ENCODE assay signal across 1 cellular context in the genomic region with DNA sequence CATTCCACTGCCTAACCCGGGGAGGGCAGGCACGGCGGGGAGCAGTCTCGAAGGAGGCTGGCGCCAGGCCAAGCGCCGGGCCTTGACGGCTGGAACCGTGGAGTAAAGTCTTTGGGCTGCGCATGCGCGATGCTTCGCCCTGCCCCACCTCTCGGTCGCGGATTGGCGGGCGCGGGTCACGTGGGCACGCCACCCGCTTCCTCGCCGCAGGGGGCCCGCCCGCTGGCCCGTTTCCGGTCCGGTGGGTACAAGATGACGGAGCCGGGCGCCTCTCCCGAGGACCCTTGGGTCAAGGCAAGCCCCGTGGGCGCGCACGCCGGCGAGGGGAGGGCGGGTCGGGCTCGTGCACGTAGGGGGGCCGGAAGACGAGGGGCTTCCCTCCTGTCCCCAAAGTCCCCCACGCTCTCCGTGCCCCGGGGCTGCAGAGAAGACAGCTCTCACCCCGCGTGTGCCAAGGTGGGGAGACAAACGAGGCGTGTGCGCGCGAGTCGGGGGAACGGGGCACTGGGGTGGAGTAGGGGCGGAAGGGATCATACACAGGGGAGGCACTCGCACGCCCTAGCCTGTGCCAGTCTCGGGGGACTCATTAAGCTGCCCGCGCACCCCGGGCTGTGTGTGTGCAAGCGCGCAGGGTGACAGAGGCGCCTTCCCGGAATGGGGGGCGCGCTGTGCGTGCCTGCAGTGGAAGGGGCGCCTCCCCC.
TF ChIP-seq lines count a peak whose summit lies in the region.

A gene with protein sequence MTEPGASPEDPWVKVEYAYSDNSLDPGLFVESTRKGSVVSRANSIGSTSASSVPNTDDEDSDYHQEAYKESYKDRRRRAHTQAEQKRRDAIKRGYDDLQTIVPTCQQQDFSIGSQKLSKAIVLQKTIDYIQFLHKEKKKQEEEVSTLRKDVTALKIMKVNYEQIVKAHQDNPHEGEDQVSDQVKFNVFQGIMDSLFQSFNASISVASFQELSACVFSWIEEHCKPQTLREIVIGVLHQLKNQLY (plus strand): TSS at position 228 of the 701 bp plus-strand sequence. CDS start 25 bp downstream, at position 253.

TF ChIP-seq in HepG2, 621 proteins besides CTCF, POLR2A, EP300 and RAD21 (continued from another document and continues in another):
- TF ChIP-seq HNF1A (IDR thresholded peaks at IDR 0.05; ENCODE audit: low read depth) (no peak), HNF1A (CRISPR knock-in tag; IDR thresholded peaks at IDR 0.05; ENCODE audit: borderline replicate concordance) (peak; percentile 88), KDM3A (CRISPR knock-in tag; IDR thresholded peaks at IDR 0.05; ENCODE audit: low read depth) (peak; percentile 17; the same call in 1 of the 2 replicates), USF2 (IDR thresholded peaks at IDR 0.05; ENCODE audit: low read depth, low read length) (peak; percentile 97), USF2 (CRISPR knock-in tag; IDR thresholded peaks at IDR 0.05; ENCODE audit: borderline replicate concordance) (peak; percentile 99), ADNP (CRISPR knock-in tag; IDR thresholded peaks at IDR 0.05) (no peak), KDM4B (CRISPR knock-in tag; IDR thresholded peaks at IDR 0.05) (no peak; the same call in none of the 2 replicates), HNRNPK (IDR thresholded peaks at IDR 0.05; ENCODE audit: low read depth, low read length, poor library complexity, severe bottlenecking) (peak; percentile 86), RFXANK (CRISPR knock-in tag; IDR thresholded peaks at IDR 0.05) (no peak; the same call in 1 of the 2 replicates), RNF2 (conservative IDR thresholded peaks at IDR 0.05; ENCODE audit: low read depth) (no peak; the same call in 1 of the 2 replicates), HNRNPUL1 (IDR thresholded peaks at IDR 0.05; ENCODE audit: low read depth, low read length) (no peak; the same call in 1 of the 2 replicates), EHMT2 (IDR thresholded peaks at IDR 0.05; ENCODE audit: borderline replicate concordance, low read depth, low read length) (no peak), SRSF9 (IDR thresholded peaks at IDR 0.05; ENCODE audit: borderline replicate concordance, insufficient read depth, low read depth, low read length, poor library complexity, severe bottlenecking) (no peak), ZIK1 (CRISPR knock-in tag; IDR thresholded peaks at IDR 0.05; ENCODE audit: borderline replicate concordance, low read depth) (peak; percentile 92), RBM22 (optimal IDR thresholded peaks at IDR 0.05; ENCODE audit: low read length) (peak; percentile 73), TAF15 (IDR thresholded peaks at IDR 0.05; ENCODE audit: low read depth, low read length, poor library complexity, severe bottlenecking) (peak; percentile 53), ZNF678 (CRISPR knock-in tag; IDR thresholded peaks at IDR 0.05) (peak; percentile 92), ZNF816 (CRISPR knock-in tag; IDR thresholded peaks at IDR 0.05; ENCODE audit: borderline replicate concordance) (no peak), HMGXB4 (CRISPR knock-in tag; IDR thresholded peaks at IDR 0.05; ENCODE audit: borderline replicate concordance in 1 of 2, low read depth in 1 of 2) (peak; percentile 88 to 91), KLF12 (CRISPR knock-in tag; IDR thresholded peaks at IDR 0.05; ENCODE audit: borderline replicate concordance) (peak; percentile 31; the same call in 1 of the 2 replicates), ZBTB46 (CRISPR knock-in tag; IDR thresholded peaks at IDR 0.05; ENCODE audit: borderline replicate concordance) (0 out of 2 replicates have a peak, but pooled peaks have one; percentile 65), PRPF4 (IDR thresholded peaks at IDR 0.05; ENCODE audit: low read depth, low read length, poor library complexity, severe bottlenecking) (no peak), RBFOX2 (IDR thresholded peaks at IDR 0.05; ENCODE audit: low read depth, low read length) (peak; percentile 99), ZNF850 (CRISPR knock-in tag; conservative IDR thresholded peaks at IDR 0.05) (peak; percentile 39; the same call in 1 of the 2 replicates), ZSCAN29 (CRISPR knock-in tag; conservative IDR thresholded peaks at IDR 0.05) (peak; percentile 78), MTA3 (CRISPR knock-in tag; IDR thresholded peaks at IDR 0.05) (no peak), ZNF292 (CRISPR knock-in tag; IDR thresholded peaks at IDR 0.05; ENCODE audit: borderline replicate concordance, low read depth) (peak; percentile 79; the same call in 1 of the 2 replicates), ZNF567 (CRISPR knock-in tag; IDR thresholded peaks at IDR 0.05; ENCODE audit: borderline replicate concordance) (no peak), ZFP36 (IDR thresholded peaks at IDR 0.05; ENCODE audit: borderline replicate concordance, low read depth, low read length, partially characterized antibody) (no peak), ZNF496 (CRISPR knock-in tag; IDR thresholded peaks at IDR 0.05; ENCODE audit: insufficient replicate concordance) (no peak), IRF9 (CRISPR knock-in tag; IDR thresholded peaks at IDR 0.05; ENCODE audit: borderline replicate concordance) (peak; percentile 65; the same call in 1 of the 2 replicates), ZBTB42 (CRISPR knock-in tag; IDR thresholded peaks at IDR 0.05) (no peak), PHF8 (CRISPR knock-in tag; IDR thresholded peaks at IDR 0.05) (peak; percentile 75; the same call in 1 of the 2 replicates), ZNF616 (CRISPR knock-in tag; IDR thresholded peaks at IDR 0.05; ENCODE audit: low read depth) (peak; percentile 17), ZNF34 (CRISPR knock-in tag; IDR thresholded peaks at IDR 0.05; ENCODE audit: borderline replicate concordance) (peak; percentile 88; the same call in 1 of the 2 replicates), SIN3A (IDR thresholded peaks at IDR 0.05; ENCODE audit: borderline replicate concordance, low read depth, low read length) (peak; percentile 91)
- TF ChIP-seq, protein P1, sequence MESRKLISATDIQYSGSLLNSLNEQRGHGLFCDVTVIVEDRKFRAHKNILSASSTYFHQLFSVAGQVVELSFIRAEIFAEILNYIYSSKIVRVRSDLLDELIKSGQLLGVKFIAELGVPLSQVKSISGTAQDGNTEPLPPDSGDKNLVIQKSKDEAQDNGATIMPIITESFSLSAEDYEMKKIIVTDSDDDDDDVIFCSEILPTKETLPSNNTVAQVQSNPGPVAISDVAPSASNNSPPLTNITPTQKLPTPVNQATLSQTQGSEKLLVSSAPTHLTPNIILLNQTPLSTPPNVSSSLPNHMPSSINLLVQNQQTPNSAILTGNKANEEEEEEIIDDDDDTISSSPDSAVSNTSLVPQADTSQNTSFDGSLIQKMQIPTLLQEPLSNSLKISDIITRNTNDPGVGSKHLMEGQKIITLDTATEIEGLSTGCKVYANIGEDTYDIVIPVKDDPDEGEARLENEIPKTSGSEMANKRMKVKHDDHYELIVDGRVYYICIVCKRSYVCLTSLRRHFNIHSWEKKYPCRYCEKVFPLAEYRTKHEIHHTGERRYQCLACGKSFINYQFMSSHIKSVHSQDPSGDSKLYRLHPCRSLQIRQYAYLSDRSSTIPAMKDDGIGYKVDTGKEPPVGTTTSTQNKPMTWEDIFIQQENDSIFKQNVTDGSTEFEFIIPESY (CRISPR knock-in tag; IDR thresholded peaks at IDR 0.05) = no peak
- TF ChIP-seq, protein P2, sequence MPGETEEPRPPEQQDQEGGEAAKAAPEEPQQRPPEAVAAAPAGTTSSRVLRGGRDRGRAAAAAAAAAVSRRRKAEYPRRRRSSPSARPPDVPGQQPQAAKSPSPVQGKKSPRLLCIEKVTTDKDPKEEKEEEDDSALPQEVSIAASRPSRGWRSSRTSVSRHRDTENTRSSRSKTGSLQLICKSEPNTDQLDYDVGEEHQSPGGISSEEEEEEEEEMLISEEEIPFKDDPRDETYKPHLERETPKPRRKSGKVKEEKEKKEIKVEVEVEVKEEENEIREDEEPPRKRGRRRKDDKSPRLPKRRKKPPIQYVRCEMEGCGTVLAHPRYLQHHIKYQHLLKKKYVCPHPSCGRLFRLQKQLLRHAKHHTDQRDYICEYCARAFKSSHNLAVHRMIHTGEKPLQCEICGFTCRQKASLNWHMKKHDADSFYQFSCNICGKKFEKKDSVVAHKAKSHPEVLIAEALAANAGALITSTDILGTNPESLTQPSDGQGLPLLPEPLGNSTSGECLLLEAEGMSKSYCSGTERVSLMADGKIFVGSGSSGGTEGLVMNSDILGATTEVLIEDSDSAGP (CRISPR knock-in tag; IDR thresholded peaks at IDR 0.05; ENCODE audit: borderline replicate concordance) = peak; percentile 92
- TF ChIP-seq, protein P3, sequence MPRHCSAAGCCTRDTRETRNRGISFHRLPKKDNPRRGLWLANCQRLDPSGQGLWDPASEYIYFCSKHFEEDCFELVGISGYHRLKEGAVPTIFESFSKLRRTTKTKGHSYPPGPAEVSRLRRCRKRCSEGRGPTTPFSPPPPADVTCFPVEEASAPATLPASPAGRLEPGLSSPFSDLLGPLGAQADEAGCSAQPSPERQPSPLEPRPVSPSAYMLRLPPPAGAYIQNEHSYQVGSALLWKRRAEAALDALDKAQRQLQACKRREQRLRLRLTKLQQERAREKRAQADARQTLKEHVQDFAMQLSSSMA (CRISPR knock-in tag; IDR thresholded peaks at IDR 0.05) = peak; percentile 92
